In genomic region chr13:36297259-36297599, GRCh38 we compare ENCODE assay signal across 8 cellular contexts. TPM values are rescaled to one million over a fixed set of nuclear protein-coding genes. Genes with fewer than 3 reads are reported as not detected.
DNase-seq lines count a peak whose midpoint lies in the region; ATAC-seq and TF ChIP-seq lines count a peak whose summit lies in the region.

No MANE protein-coding gene starts in this region.

- H3K4me1 ChIP-seq in adipocyte (ENCODE audit: control insufficient read depth, insufficient read depth, low read length) (peaks cover 18% of the 10 kb centered on the region), iPS-15b (ENCODE audit: control insufficient read depth, insufficient read depth, low read length) (peaks cover 29% of the 10 kb centered on the region), spleen (peaks cover 0 to 20% (median 10%) of the 10 kb centered on the region in 6 donors)

- H3K4me3 ChIP-seq in adipocyte (ENCODE audit: low read length): peak overlapping the region; percentile 94
- peak overlapping the region; percentile 88 for H3K4me3 ChIP-seq in iPS-15b (ENCODE audit: low read depth, low read length)
- peak overlapping the region; percentile 36 to 73 (median 48) for H3K4me3 ChIP-seq in spleen

- DNase-seq in stimulated activated naive CD8-positive, alpha-beta T cell treated with anti-CD3 and anti-CD28 coated beads, Interleukin-15, Interleukin-2, amounts not matched to agents 100 U/mL and 50 U/mL, for 24 hours: no peak
- DNase-seq in adipocyte (ENCODE audit: low read depth) (peak; percentile 61), spleen (no peak), amygdala (lab: John Stamatoyannopoulos, UW) (no peak)
- DNase-seq in activated CD8-positive, alpha-beta memory T cell treated with anti-CD3 and anti-CD28 coated beads for 24 hours: no peak

- H3K9ac ChIP-seq in adipocyte (ENCODE audit: low read length) (peak overlapping the region; percentile 90), iPS-15b (ENCODE audit: low read depth, low read length) (peak overlapping the region; percentile 93)

- peak overlapping the region; percentile 83 for H3K4me3 Mint-ChIP-seq in stimulated activated naive CD8-positive, alpha-beta T cell treated with anti-CD3 and anti-CD28 coated beads, Interleukin-15, Interleukin-2, amounts not matched to agents 100 ng/mL and 50 ng/mL, for 24 hours

- no peak for TF ChIP-seq POLR2A in spleen (IDR thresholded peaks at IDR 0.05)

- H3K36me3 Mint-ChIP-seq in stimulated activated naive CD8-positive, alpha-beta T cell treated with anti-CD3 and anti-CD28 coated beads, Interleukin-15, Interleukin-2, amounts not matched to agents 100 ng/mL and 50 ng/mL, for 24 hours (ENCODE audit: low read depth): no peaks in the 10 kb centered on the region

- intact Hi-C loops in spleen (cut with DNase I; ENCODE audit: low total_unique reads): no loop called here

- peaks cover 46% of the 10 kb centered on the region for H3K27me3 Mint-ChIP-seq in stimulated activated naive CD8-positive, alpha-beta T cell treated with anti-CD3 and anti-CD28 coated beads, Interleukin-15, Interleukin-2, amounts not matched to agents 100 ng/mL and 50 ng/mL, for 24 hours

- H3K36me3 ChIP-seq in adipocyte (ENCODE audit: control insufficient read depth, insufficient read depth, low read length, severe bottlenecking): peaks cover 11% of the 10 kb centered on the region
- peaks cover 10% of the 10 kb centered on the region for H3K36me3 ChIP-seq in iPS-15b (ENCODE audit: control insufficient read depth, insufficient read depth, low read length)
- H3K36me3 ChIP-seq in spleen: peaks cover 0 to 11% (median 0%) of the 10 kb centered on the region in 6 donors

- H3K9me3 Mint-ChIP-seq in stimulated activated naive CD8-positive, alpha-beta T cell treated with anti-CD3 and anti-CD28 coated beads, Interleukin-15, Interleukin-2, amounts not matched to agents 100 ng/mL and 50 ng/mL, for 24 hours: no peaks in the 10 kb centered on the region

- H3K27me3 ChIP-seq in adipocyte (replicated peaks; ENCODE audit: control insufficient read depth, insufficient read depth, low read length) (no peaks in the 10 kb centered on the region), iPS-15b (ENCODE audit: control insufficient read depth, insufficient read depth, low read length) (no peaks in the 10 kb centered on the region), spleen (replicated peaks in 1 of 7) (peaks cover 0 to 29% (median 0%) of the 10 kb centered on the region in 7 donors)

- 4 to 11% (median 5%) methylated on average over 10 to 11 of the region's 11 CpGs for WGBS in spleen, 5 donors

- H3K9me3 ChIP-seq in adipocyte (ENCODE audit: control insufficient read depth, low read length) (no peaks in the 10 kb centered on the region), iPS-15b (ENCODE audit: control insufficient read depth, insufficient read depth, low read length) (no peaks in the 10 kb centered on the region), spleen (no peaks in the 10 kb centered on the region)

- peaks cover 21% of the 10 kb centered on the region for H3K4me1 Mint-ChIP-seq in stimulated activated naive CD8-positive, alpha-beta T cell treated with anti-CD3 and anti-CD28 coated beads, Interleukin-15, Interleukin-2, amounts not matched to agents 100 ng/mL and 50 ng/mL, for 24 hours (ENCODE audit: low read depth)

- peak overlapping the region in 1 of 8 donors; percentile 27 for H3K27ac ChIP-seq in spleen

- ATAC-seq in stimulated activated naive CD8-positive, alpha-beta T cell treated with anti-CD3 and anti-CD28 coated beads, Interleukin-15, Interleukin-2, amounts not matched to agents 100 U/mL and 50 U/mL, for 24 hours: no peak
- ATAC-seq in HG03521 (IDR thresholded peaks at IDR 0.05; ENCODE audit: unreplicated experiment): peak; percentile 45

- H3K27ac Mint-ChIP-seq in stimulated activated naive CD8-positive, alpha-beta T cell treated with anti-CD3 and anti-CD28 coated beads, Interleukin-15, Interleukin-2, amounts not matched to agents 100 ng/mL and 50 ng/mL, for 24 hours: peak overlapping the region; percentile 75

- no peak for TF ChIP-seq CTCF in spleen (IDR thresholded peaks at IDR 0.05 in 8 of 11, conservative IDR thresholded peaks at IDR 0.05 in 3 of 11)

RNA-seq across cellular contexts. Expression of gene CCDC169, which starts 0.4 kb away (rescaled TPM):
- under 1 TPM in 3 of 7 donors, not detected in 4; 0.17 to 0.44 (median 0.43) TPM for total RNA-seq in spleen
- polyA plus RNA-seq in spleen: under 1 TPM; 0.06 to 0.10 (median 0.09) TPM

RNA-seq across cellular contexts. Expression of gene SPART, which starts 49.0 kb away (rescaled TPM):
- total RNA-seq in spleen: 10 to 100 TPM; 52.6 to 68.5 (median 57.5) TPM
- 10 to 100 TPM; 15.9 to 31.2 (median 22.0) TPM for polyA plus RNA-seq in spleen
